ENCODE assay signal across 36 cellular contexts in genomic region chr1:187044393-187044792, GRCh38.
"Had no signal": no experiment of that assay in that cellular context is flagged by ENCODE, and none has a peak within 500 bp of the region (broad histone marks: within the 10 kb centered on the region; RNA-seq: fewer than 3 reads in every experiment).

No MANE protein-coding gene starts in this region.

- H3K27me3 Mint-ChIP-seq: activated B cell treated with CpG ODN at 0.5 μM for 24 hours; activated CD4-positive, alpha-beta memory T cell treated with anti-CD3 and anti-CD28 coated beads for 36 hours; activated CD4-positive, alpha-beta T cell treated with anti-CD3 and anti-CD28 coated beads, Interleukin-2, amount 10 ng/mL, durations not matched to agents 24 days and 14 days; activated CD8-positive, alpha-beta T cell treated with anti-CD3 and anti-CD28 coated beads for 36 hours; activated naive CD8-positive, alpha-beta T cell treated with anti-CD3 and anti-CD28 coated beads for 36 hours; activated T-helper 17 cell treated with anti-CD3 and anti-CD28 coated beads, Interleukin-2, amount 50 U/mL, for 72 hours; central memory CD8-positive, alpha-beta T cell had no signal

- H3K4me1 Mint-ChIP-seq: activated B cell treated with CpG ODN at 0.5 μM for 24 hours; activated CD4-positive, alpha-beta T cell treated with anti-CD3 and anti-CD28 coated beads, Interleukin-2, amount 10 ng/mL, durations not matched to agents 24 days and 14 days; activated naive CD8-positive, alpha-beta T cell treated with anti-CD3 and anti-CD28 coated beads for 36 hours; activated T-helper 17 cell treated with anti-CD3 and anti-CD28 coated beads, Interleukin-2, amount 50 U/mL, for 72 hours; brain; central memory CD8-positive, alpha-beta T cell had no signal

- H3K27me3 ChIP-seq: adrenal gland, ascending aorta, cardiac muscle cell had no signal

- ATAC-seq: activated CD8-positive, alpha-beta T cell treated with anti-CD3 and anti-CD28 coated beads for 36 hours; activated naive CD4-positive, alpha-beta T cell treated with anti-CD3 and anti-CD28 coated beads, Interleukin-2, amount 50 U/mL, for 72 hours; activated T-cell treated with anti-CD3 and anti-CD28 coated beads, Interleukin-2, amount 50 U/mL, for 4 hours; activated T-cell treated with anti-CD3 and anti-CD28 coated beads, Interleukin-2, amount 50 U/mL, for 72 hours; activated T-helper 17 cell treated with anti-CD3 and anti-CD28 coated beads, Interleukin-2, amount 50 U/mL, for 72 hours had no signal

- H3K4me3 Mint-ChIP-seq: activated B cell treated with CpG ODN at 0.5 μM for 24 hours; activated CD4-positive, alpha-beta memory T cell treated with anti-CD3 and anti-CD28 coated beads for 36 hours; activated CD4-positive, alpha-beta T cell treated with anti-CD3 and anti-CD28 coated beads, Interleukin-2, amount 10 ng/mL, durations not matched to agents 24 days and 14 days; activated CD8-positive, alpha-beta T cell treated with anti-CD3 and anti-CD28 coated beads for 36 hours; activated naive CD4-positive, alpha-beta T cell treated with anti-CD3 and anti-CD28 coated beads for 36 hours; activated naive CD8-positive, alpha-beta T cell treated with anti-CD3 and anti-CD28 coated beads for 36 hours; activated T-cell treated with anti-CD3 and anti-CD28 coated beads, Interleukin-2, amount 50 U/mL, for 4 hours; activated T-cell treated with anti-CD3 and anti-CD28 coated beads, Interleukin-2, amount 50 U/mL, for 72 hours; activated T-helper 1 cell treated with anti-CD3 and anti-CD28 coated beads, Interleukin-12 subunit alpha, Interleukin-12 subunit beta, Interleukin-2, Interleukin-4 antibody, amounts not matched to agents 30 ng/mL and 10 ng/mL and 1 ng/mL, durations not matched to agents 14 hours and 24 hours and 36 hours; activated T-helper 17 cell treated with anti-CD3 and anti-CD28 coated beads, Interleukin-2, amount 50 U/mL, for 72 hours; brain; central memory CD8-positive, alpha-beta T cell; T-helper 1 cell treated with Interleukin-12 subunit alpha and Interleukin-12 subunit beta and Interleukin-4 antibody, amounts not matched to agents 30 μg/mL and 1 μg/mL, for 36 hours; T-helper 2 cell treated with Interferon-gamma antibody and Interleukin-4, amounts not matched to agents 5 μg/mL and 100 μg/mL, for 36 hours had no signal

- H3K9me3 Mint-ChIP-seq: activated CD4-positive, alpha-beta memory T cell treated with anti-CD3 and anti-CD28 coated beads for 36 hours; activated CD4-positive, alpha-beta T cell treated with anti-CD3 and anti-CD28 coated beads, Interleukin-2, amount 10 ng/mL, durations not matched to agents 24 days and 14 days; activated CD8-positive, alpha-beta T cell treated with anti-CD3 and anti-CD28 coated beads for 36 hours; activated naive CD4-positive, alpha-beta T cell treated with anti-CD3 and anti-CD28 coated beads for 36 hours; activated naive CD4-positive, alpha-beta T cell treated with anti-CD3 and anti-CD28 coated beads, Interleukin-2, amount 50 U/mL, for 72 hours; activated naive CD8-positive, alpha-beta T cell treated with anti-CD3 and anti-CD28 coated beads for 36 hours; activated T-cell treated with anti-CD3 and anti-CD28 coated beads, Interleukin-2, amount 50 U/mL, for 4 hours; activated T-cell treated with anti-CD3 and anti-CD28 coated beads, Interleukin-2, amount 50 U/mL, for 72 hours; activated T-helper 1 cell treated with anti-CD3 and anti-CD28 coated beads, Interleukin-12 subunit alpha, Interleukin-12 subunit beta, Interleukin-2, Interleukin-4 antibody, amounts not matched to agents 30 ng/mL and 10 ng/mL and 1 ng/mL, durations not matched to agents 14 hours and 24 hours and 36 hours; activated T-helper 17 cell treated with anti-CD3 and anti-CD28 coated beads, Interleukin-2, amount 50 U/mL, for 72 hours; brain; T-helper 1 cell treated with Interleukin-12 subunit alpha and Interleukin-12 subunit beta and Interleukin-4 antibody, amounts not matched to agents 30 μg/mL and 1 μg/mL, for 36 hours; T-helper 2 cell treated with Interferon-gamma antibody and Interleukin-4, amounts not matched to agents 5 μg/mL and 100 μg/mL, for 36 hours had no signal

- DNase-seq: activated B cell treated with CpG ODN at 0.5 μM for 24 hours; activated CD4-positive, alpha-beta memory T cell treated with anti-CD3 and anti-CD28 coated beads for 36 hours; activated CD4-positive, alpha-beta T cell treated with anti-CD3 and anti-CD28 coated beads for 4 hours; activated CD4-positive, alpha-beta T cell treated with anti-CD3 and anti-CD28 coated beads, Interleukin-2, amount 10 ng/mL, durations not matched to agents 24 days and 14 days; activated CD4-positive, alpha-beta T cell treated with anti-CD3 and anti-CD28 coated beads, Interleukin-2, amount 50 U/mL, for 1 hour; activated CD4-positive, alpha-beta T cell treated with anti-CD3 and anti-CD28 coated beads, Interleukin-2, amount 50 U/mL, for 4 hours; activated CD4-positive, CD25-positive, alpha-beta regulatory T cell treated with anti-CD3 and anti-CD28 coated beads, Interleukin-2, amount 50 U/mL, for 72 hours; activated CD8-positive, alpha-beta memory T cell treated with anti-CD3 and anti-CD28 coated beads, Interleukin-2, amount 50 U/mL, for 4 hours; activated CD8-positive, alpha-beta T cell treated with anti-CD3 and anti-CD28 coated beads for 36 hours; activated effector memory CD4-positive, alpha-beta T cell treated with anti-CD3 and anti-CD28 coated beads, Interleukin-2, amount 50 U/mL, for 16 hours; activated gamma-delta T cell treated with Interleukin-2 at 50 U/mL for 16 hours; activated naive CD4-positive, alpha-beta T cell; activated naive CD4-positive, alpha-beta T cell treated with anti-CD3 and anti-CD28 coated beads for 36 hours; activated naive CD4-positive, alpha-beta T cell treated with anti-CD3 and anti-CD28 coated beads, Interleukin-2, amount 50 U/mL, for 16 hours; activated naive CD8-positive, alpha-beta T cell treated with anti-CD3 and anti-CD28 coated beads for 36 hours; activated T-cell treated with anti-CD3 and anti-CD28 coated beads for 4 hours; activated T-cell treated with anti-CD3 and anti-CD28 coated beads, Interleukin-2, amount 50 U/mL, for 1 hour; activated T-cell treated with anti-CD3 and anti-CD28 coated beads, Interleukin-2, amount 50 U/mL, for 4 hours; activated T-cell treated with anti-CD3 and anti-CD28 coated beads, Interleukin-2, amount 50 U/mL, for 72 hours; adrenal gland; amniotic stem cell; caudate nucleus; cerebellar nuclear complex; SW 1271; T-helper 1 cell; T-helper 2 cell; T-helper 9 cell had no signal

- H3K27ac Mint-ChIP-seq: activated B cell treated with CpG ODN at 0.5 μM for 24 hours; activated CD4-positive, alpha-beta memory T cell treated with anti-CD3 and anti-CD28 coated beads for 36 hours; activated CD4-positive, alpha-beta T cell treated with anti-CD3 and anti-CD28 coated beads, Interleukin-2, amount 10 ng/mL, durations not matched to agents 24 days and 14 days; activated CD8-positive, alpha-beta T cell treated with anti-CD3 and anti-CD28 coated beads for 36 hours; activated naive CD4-positive, alpha-beta T cell treated with anti-CD3 and anti-CD28 coated beads for 36 hours; activated naive CD4-positive, alpha-beta T cell treated with anti-CD3 and anti-CD28 coated beads, Interleukin-2, amount 50 U/mL, for 72 hours; activated naive CD8-positive, alpha-beta T cell treated with anti-CD3 and anti-CD28 coated beads for 36 hours; activated T-cell treated with anti-CD3 and anti-CD28 coated beads, Interleukin-2, amount 50 U/mL, for 72 hours; activated T-helper 1 cell treated with anti-CD3 and anti-CD28 coated beads, Interleukin-12 subunit alpha, Interleukin-12 subunit beta, Interleukin-2, Interleukin-4 antibody, amounts not matched to agents 30 ng/mL and 10 ng/mL and 1 ng/mL, durations not matched to agents 14 hours and 24 hours and 36 hours; activated T-helper 17 cell treated with anti-CD3 and anti-CD28 coated beads, Interleukin-2, amount 50 U/mL, for 72 hours; brain; T-helper 1 cell treated with Interleukin-12 subunit alpha and Interleukin-12 subunit beta and Interleukin-4 antibody, amounts not matched to agents 30 μg/mL and 1 μg/mL, for 36 hours; T-helper 2 cell treated with Interferon-gamma antibody and Interleukin-4, amounts not matched to agents 5 μg/mL and 100 μg/mL, for 36 hours had no signal

- H3K4me3 ChIP-seq: adrenal gland, ascending aorta, cardiac muscle cell had no signal

- H3K9me3 ChIP-seq: adrenal gland, ascending aorta had no signal

- H3K27ac ChIP-seq: adrenal gland, ascending aorta, cardiac muscle cell had no signal

- H3K36me3 Mint-ChIP-seq: activated CD4-positive, alpha-beta memory T cell treated with anti-CD3 and anti-CD28 coated beads for 36 hours; activated naive CD4-positive, alpha-beta T cell treated with anti-CD3 and anti-CD28 coated beads, Interleukin-2, amount 50 U/mL, for 72 hours; activated naive CD8-positive, alpha-beta T cell treated with anti-CD3 and anti-CD28 coated beads for 36 hours; brain had no signal

- H3K36me3 ChIP-seq: adrenal gland, ascending aorta, cardiac muscle cell had no signal

- H3K4me1 ChIP-seq: adrenal gland, ascending aorta had no signal
